Comparison of ENCODE assay signal across 1 cellular context in the genomic region with DNA sequence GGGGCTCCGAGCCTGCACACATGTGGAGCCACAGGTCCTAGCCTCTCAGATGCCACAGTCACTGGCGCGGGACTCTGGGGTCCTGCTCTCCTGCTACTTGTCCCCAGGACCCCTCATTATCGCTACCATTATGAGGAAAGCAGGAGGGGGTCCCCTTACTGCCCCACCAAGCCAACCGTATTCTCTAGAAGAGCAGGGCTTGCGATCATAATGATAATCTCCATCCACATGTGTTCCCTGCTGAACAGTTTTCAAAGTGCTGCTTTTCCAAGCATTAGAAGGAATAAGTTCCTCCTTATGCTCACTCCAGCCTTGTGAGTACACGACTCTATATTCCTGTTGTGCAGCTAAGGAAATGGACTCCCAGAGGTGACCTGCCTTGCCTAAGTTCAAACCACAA.
TF ChIP-seq lines count a peak whose summit lies in the region.

No MANE protein-coding gene starts in this region.

TF ChIP-seq in H1, 55 proteins besides CTCF, POLR2A, EP300 and RAD21:
- TF ChIP-seq SIX5 (IDR thresholded peaks at IDR 0.05; ENCODE audit: low read depth, low read length), result no peak
- 0 out of 2 replicates have a peak, but pooled peaks have one; percentile 4 for TF ChIP-seq MAFK (IDR thresholded peaks at IDR 0.05; ENCODE audit: low read depth, low read length)
- peak; percentile 98 for TF ChIP-seq CHD7 (IDR thresholded peaks at IDR 0.05; ENCODE audit: insufficient replicate concordance, low read length)
TF ChIP-seq in H1: peak in this region for 2.
